In the genomic region with DNA sequence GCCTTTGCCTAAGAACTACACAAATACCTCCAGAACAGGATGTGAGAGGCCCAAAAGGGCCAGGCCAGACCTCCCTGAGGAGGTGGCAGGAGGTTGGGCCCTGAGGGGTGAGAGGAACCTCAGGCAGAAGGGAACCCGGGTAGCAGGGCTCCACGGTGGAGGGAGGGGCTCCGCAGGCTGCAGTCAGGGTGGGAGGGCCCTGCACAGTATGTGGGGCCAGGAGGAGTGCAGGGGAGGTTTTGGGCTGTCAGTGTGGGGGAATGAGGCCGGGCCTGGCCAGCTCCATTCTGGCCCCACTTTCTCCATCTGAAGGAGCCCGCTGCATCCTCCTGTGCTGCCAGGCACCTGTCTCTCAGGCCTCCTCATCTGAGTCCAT, we compare ENCODE assay signal across 9 cellular contexts. TPM values are rescaled to one million over a fixed set of nuclear protein-coding genes. Genes with fewer than 3 reads are reported as not detected.
A peak's percentile ranks its signal among the peaks of the same experiment; 100 is the strongest.
DNase-seq lines count a peak whose midpoint lies in the region; ATAC-seq and TF ChIP-seq lines count a peak whose summit lies in the region.
"Had no signal": no experiment of that assay in that cellular context is flagged by ENCODE, and none has a peak within 500 bp of the region (broad histone marks: within the 10 kb centered on the region; RNA-seq: fewer than 3 reads in every experiment).

No MANE protein-coding gene starts in this region.

- peak overlapping the region; percentile 14 to 97 (median 91) for H3K27ac Mint-ChIP-seq in brain
- peak overlapping the region; percentile 89 to 92 for H3K27ac Mint-ChIP-seq in natural killer cell treated with Interleukin-12 subunit alpha and Interleukin-12 subunit beta and Interleukin-15 and Interleukin-18, amount 100 ng/mL, for 72 hours

- H2AFZ ChIP-seq in smooth muscle cell (ENCODE audit: low read depth) = no peak overlapping the region

- no peak for ATAC-seq in natural killer cell treated with Interleukin-12 subunit alpha and Interleukin-12 subunit beta and Interleukin-15 and Interleukin-18, amount 100 ng/mL, for 72 hours
- ATAC-seq in GM21390 (IDR thresholded peaks at IDR 0.05; ENCODE audit: unreplicated experiment) = no peak

- H3K4me2 ChIP-seq in BLaER1 treated with 17β-estradiol and CSF1 and Interleukin-3, amounts not matched to agents 10 nM and 100 nM = peak overlapping the region; percentile 81 to 98 (median 97)
- H3K4me2 ChIP-seq in smooth muscle cell = no peak overlapping the region

- no peak for TF ChIP-seq POLR2A in NB4 (IDR thresholded peaks at IDR 0.05; ENCODE audit: extremely low read depth, insufficient read length)

- 0 out of 22 replicates have a peak, but pooled peaks cover 0 to 6% (median 0%) of the 10 kb centered on the region in 11 experiments for H3K9me3 ChIP-seq in BLaER1 treated with 17β-estradiol and CSF1 and Interleukin-3, amounts not matched to agents 10 nM and 100 nM (replicated peaks in 1 of 11)
- no peaks in the 10 kb centered on the region for H3K9me3 ChIP-seq in smooth muscle cell (replicated peaks; ENCODE audit: low read depth)

- DNase-seq in NB4 (ENCODE audit: low read depth) (peak; percentile 77), smooth muscle cell (lab: John Stamatoyannopoulos, UW; ENCODE audit: unreplicated experiment) (no peak), NCI-H1694 treated with DMSO at 0.1 percent for 48 hours (lab: John Stamatoyannopoulos, UW) (no peak), T1000 (lab: John Stamatoyannopoulos, UW) (no peak)
- DNase-seq in natural killer cell treated with Interleukin-12 subunit alpha and Interleukin-12 subunit beta and Interleukin-15 and Interleukin-18, amount 100 ng/mL, for 72 hours (ENCODE audit: low spot score) = no peak
- DNase-seq: NCI-H2029 had no signal

- H3K27ac ChIP-seq in BLaER1 treated with 17β-estradiol and CSF1 and Interleukin-3, amounts not matched to agents 10 nM and 100 nM = peak overlapping the region in 10 of 11 experiments; percentile 46 to 97 (median 81); a peak in 20 of 22 replicates
- H3K27ac ChIP-seq in smooth muscle cell (ENCODE audit: low read depth) = no peak overlapping the region

- no peak overlapping the region for H3K4me3 Mint-ChIP-seq in brain
- peak overlapping the region; percentile 99 for H3K4me3 Mint-ChIP-seq in natural killer cell treated with Interleukin-12 subunit alpha and Interleukin-12 subunit beta and Interleukin-15 and Interleukin-18, amount 100 ng/mL, for 72 hours

- no peaks in the 10 kb centered on the region for H3K36me3 Mint-ChIP-seq in brain
- H3K36me3 Mint-ChIP-seq in natural killer cell treated with Interleukin-12 subunit alpha and Interleukin-12 subunit beta and Interleukin-15 and Interleukin-18, amount 100 ng/mL, for 72 hours = peaks cover 4% of the 10 kb centered on the region

- 62% methylated on average over 4 of the region's 5 CpGs for WGBS in smooth muscle cell (ENCODE audit: low lambda C conversion rate)

- peaks cover 0 to 2% (median 0%) of the 10 kb centered on the region in 5 experiments for H3K9me3 Mint-ChIP-seq in brain
- H3K9me3 Mint-ChIP-seq in natural killer cell treated with Interleukin-12 subunit alpha and Interleukin-12 subunit beta and Interleukin-15 and Interleukin-18, amount 100 ng/mL, for 72 hours = no peaks in the 10 kb centered on the region

- peaks cover 0 to 11% (median 9%) of the 10 kb centered on the region in 11 experiments; a peak in 12 of 22 replicates for H3K36me3 ChIP-seq in BLaER1 treated with 17β-estradiol and CSF1 and Interleukin-3, amounts not matched to agents 10 nM and 100 nM
- H3K36me3 ChIP-seq in smooth muscle cell (ENCODE audit: low read depth) = no peaks in the 10 kb centered on the region

- H4K20me1 ChIP-seq in BLaER1 treated with 17β-estradiol and CSF1 and Interleukin-3, amounts not matched to agents 10 nM and 100 nM = no peaks in the 10 kb centered on the region
- no peaks in the 10 kb centered on the region for H4K20me1 ChIP-seq in smooth muscle cell (ENCODE audit: low read depth)

- TF ChIP-seq CTCF in NB4 (IDR thresholded peaks at IDR 0.05; ENCODE audit: low read depth, low read length) (no peak), brain (conservative IDR thresholded peaks at IDR 0.05) (no peak), smooth muscle cell (IDR thresholded peaks at IDR 0.05; ENCODE audit: borderline replicate concordance, insufficient read depth, poor library complexity, severe bottlenecking) (no peak)

- peak overlapping the region in 8 of 10 experiments; percentile 11 to 55 (median 37); a peak in 10 of 20 replicates for H3K4me3 ChIP-seq in BLaER1 treated with 17β-estradiol and CSF1 and Interleukin-3, amounts not matched to agents 10 nM and 100 nM
- no peak overlapping the region for H3K4me3 ChIP-seq in NB4 (ENCODE audit: low read depth, low read length)
- no peak overlapping the region for H3K4me3 ChIP-seq in smooth muscle cell

- H3K27me3 Mint-ChIP-seq in brain = no peaks in the 10 kb centered on the region
- H3K27me3 Mint-ChIP-seq in natural killer cell treated with Interleukin-12 subunit alpha and Interleukin-12 subunit beta and Interleukin-15 and Interleukin-18, amount 100 ng/mL, for 72 hours = no peaks in the 10 kb centered on the region

- peak overlapping the region; percentile 31 to 75 (median 70); a peak in 20 of 22 replicates for H3K9ac ChIP-seq in BLaER1 treated with 17β-estradiol and CSF1 and Interleukin-3, amounts not matched to agents 10 nM and 100 nM
- H3K9ac ChIP-seq in smooth muscle cell (ENCODE audit: low read depth) = no peak overlapping the region

- H3K4me1 Mint-ChIP-seq in brain = peaks cover 90% of the 10 kb centered on the region
- H3K4me1 Mint-ChIP-seq in natural killer cell treated with Interleukin-12 subunit alpha and Interleukin-12 subunit beta and Interleukin-15 and Interleukin-18, amount 100 ng/mL, for 72 hours (ENCODE audit: low read depth in 2 of 2) = peaks cover 60 to 62% of the 10 kb centered on the region in 2 donors

- H3K79me2 ChIP-seq in smooth muscle cell (ENCODE audit: low read depth) = no peaks in the 10 kb centered on the region

- H3F3A ChIP-seq in smooth muscle cell (ENCODE audit: low read depth) = peaks cover 8% of the 10 kb centered on the region

- H3K4me1 ChIP-seq in BLaER1 treated with 17β-estradiol and CSF1 and Interleukin-3, amounts not matched to agents 10 nM and 100 nM = peaks cover 91 to 97% (median 95%) of the 10 kb centered on the region in 10 experiments
- H3K4me1 ChIP-seq in smooth muscle cell (ENCODE audit: low read depth) = peaks cover 46% of the 10 kb centered on the region

- H3K27me3 ChIP-seq in BLaER1 treated with 17β-estradiol and CSF1 and Interleukin-3, amounts not matched to agents 10 nM and 100 nM = no peaks in the 10 kb centered on the region
- H3K27me3 ChIP-seq in smooth muscle cell (ENCODE audit: low read depth) = no peaks in the 10 kb centered on the region

RNA-seq across cellular contexts. Expression of gene DNAJB12, which starts 25.9 kb away (rescaled TPM):
- 29.3 TPM for polyA plus RNA-seq in brain (ENCODE audit: insufficient read depth, low read depth, low replicate concordance)
- 10 to 100 TPM; 39.5 to 39.7 TPM for total RNA-seq in natural killer cell treated with Interleukin-12 subunit alpha and Interleukin-12 subunit beta and Interleukin-15 and Interleukin-18, amount 100 ng/mL, for 72 hours
- total RNA-seq in smooth muscle cell = 12.5 and 14.3 TPM in 2 replicates
- polyA plus RNA-seq in smooth muscle cell = 24.5 and 26.7 TPM in 2 replicates

RNA-seq across cellular contexts. Expression of gene DDIT4, which starts 55.1 kb away (rescaled TPM):
- 121 TPM for polyA plus RNA-seq in brain (ENCODE audit: insufficient read depth, low read depth, low replicate concordance)
- 100 to 1,000 TPM; 189 to 207 TPM for total RNA-seq in natural killer cell treated with Interleukin-12 subunit alpha and Interleukin-12 subunit beta and Interleukin-15 and Interleukin-18, amount 100 ng/mL, for 72 hours
- 161 and 198 TPM in 2 replicates for total RNA-seq in smooth muscle cell
- polyA plus RNA-seq in smooth muscle cell = 248 and 299 TPM in 2 replicates

Comparison
In these comparisons a context has a peak if more than half of its experiments do, and no peak if none do; other contexts are left out.
1. H3K4me3 ChIP-seq: peak in BLaER1 treated with 17β-estradiol and CSF1 and Interleukin-3, amounts not matched to agents 10 nM and 100 nM (8 of 10); none in NB4 (single experiment) and smooth muscle cell (single experiment).